Comparison of ENCODE assay signal across 19 cellular contexts in the genomic region with DNA sequence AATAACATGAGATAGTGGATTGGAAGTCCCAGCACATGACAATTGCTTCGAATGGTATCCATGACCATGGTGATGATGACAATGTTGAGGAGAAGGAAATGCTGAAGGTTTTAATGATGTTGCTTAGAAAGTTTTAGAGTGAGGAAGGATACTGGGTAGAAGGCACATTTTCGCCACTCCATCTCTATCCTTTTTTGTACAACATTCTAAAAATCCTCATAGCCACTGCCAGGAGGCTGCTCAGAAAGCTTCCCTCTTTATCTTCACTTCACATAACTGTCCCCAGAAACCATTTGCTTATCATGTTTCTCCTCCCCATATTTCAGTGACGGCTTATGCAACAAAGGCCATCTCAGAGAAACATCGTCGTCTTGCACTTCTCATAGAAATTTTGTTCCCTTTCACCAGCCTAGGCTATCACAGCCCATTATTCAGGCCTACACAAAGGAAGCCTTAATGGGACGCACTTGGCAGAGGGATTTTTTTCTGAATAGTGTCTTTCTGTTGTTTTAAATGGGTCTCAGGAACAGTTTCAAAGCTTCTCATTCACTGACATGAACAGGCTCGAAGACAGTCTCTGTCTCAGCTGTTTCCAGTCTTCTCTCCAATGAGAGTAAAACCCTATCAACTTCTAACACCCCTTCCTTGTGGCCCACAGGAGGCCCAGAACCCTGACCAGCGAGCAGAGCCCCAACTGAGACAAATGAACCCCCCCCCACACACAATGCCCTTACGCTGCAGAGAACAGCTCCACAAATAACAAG.
A peak's percentile ranks its signal among the peaks of the same experiment; 100 is the strongest.
DNase-seq lines count a peak whose midpoint lies in the region; TF ChIP-seq lines count a peak whose summit lies in the region.
"Had no signal": no experiment of that assay in that cellular context is flagged by ENCODE, and none has a peak within 500 bp of the region (broad histone marks: within the 10 kb centered on the region; RNA-seq: fewer than 3 reads in every experiment).

No MANE protein-coding gene starts in this region.

- no peaks in the 10 kb centered on the region for H3K9me2 ChIP-seq in PC-9 (ENCODE audit: insufficient read depth)

- no peaks in the 10 kb centered on the region for H3K27me3 Mint-ChIP-seq in neural crest cell (ENCODE audit: low read depth)
- H3K27me3 Mint-ChIP-seq: CD8-positive, alpha-beta memory T cell; IgD-negative memory B cell had no signal

- H3K27ac ChIP-seq in Peyer's patch (no peak overlapping the region), PC-9 (no peak overlapping the region)
- H3K27ac ChIP-seq: BLaER1, HL-60, SK-N-MC had no signal

- H3K9me3 Mint-ChIP-seq in neural crest cell: no peaks in the 10 kb centered on the region
- H3K9me3 Mint-ChIP-seq: IgD-negative memory B cell had no signal

- no TSS peak for BruUV-seq in PC-9 (replicated peaks; lab: Mats Ljungman, UMichigan)

- peak overlapping the region; percentile 72 for H3K27ac Mint-ChIP-seq in neural crest cell (ENCODE audit: unreplicated experiment)
- H3K27ac Mint-ChIP-seq: CD8-positive, alpha-beta memory T cell; IgD-negative memory B cell had no signal

- no peak overlapping the region for H3K4me2 ChIP-seq in PC-9
- H3K4me2 ChIP-seq: BLaER1 had no signal

- H3K4me1 ChIP-seq in Peyer's patch: no peaks in the 10 kb centered on the region
- no peaks in the 10 kb centered on the region for H3K4me1 ChIP-seq in PC-9 (replicated peaks; ENCODE audit: insufficient read depth)

- H3K9me3 ChIP-seq in Peyer's patch: no peaks in the 10 kb centered on the region
- no peaks in the 10 kb centered on the region for H3K9me3 ChIP-seq in PC-9 (ENCODE audit: insufficient read depth, low read depth)
- H3K9me3 ChIP-seq: BLaER1 had no signal

- no peaks in the 10 kb centered on the region for H3K36me3 Mint-ChIP-seq in neural crest cell (ENCODE audit: low read depth)
- H3K36me3 Mint-ChIP-seq: CD8-positive, alpha-beta memory T cell; IgD-negative memory B cell had no signal

- no peak overlapping the region for H2AFZ ChIP-seq in PC-9

- H3K79me2 ChIP-seq in PC-9 (ENCODE audit: low read depth): no peaks in the 10 kb centered on the region

- intact Hi-C loops in PC-9 (cut with micrococcal nuclease; ENCODE audit: unreplicated experiment): no loop called here

- CTCF ChIA-PET in PC-9 (lab: Charles Lee): no interaction called here

- H3K4me1 Mint-ChIP-seq in neural crest cell: peaks cover 12% of the 10 kb centered on the region
- H3K4me1 Mint-ChIP-seq: CD8-positive, alpha-beta memory T cell; IgD-negative memory B cell had no signal

- TF ChIP-seq CTCF in neural crest cell (conservative IDR thresholded peaks at IDR 0.05): no peak
- no peak for TF ChIP-seq CTCF in Peyer's patch (IDR thresholded peaks at IDR 0.05)
- TF ChIP-seq CTCF in PC-9 (conservative IDR thresholded peaks at IDR 0.05): no peak

- no peak overlapping the region for H3K4me3 Mint-ChIP-seq in neural crest cell
- H3K4me3 Mint-ChIP-seq: CD8-positive, alpha-beta memory T cell; IgD-negative memory B cell had no signal

- POLR2A ChIA-PET in PC-9 (lab: Charles Lee; ENCODE audit: unreplicated experiment): no interaction called here

- peak in 35 of 58 donors; percentile 0 to 86 (median 24) for DNase-seq in anterior cingulate cortex (lab: John Stamatoyannopoulos, UW)
- peak; percentile 95 for DNase-seq in globus pallidus (ENCODE audit: low spot score)
- DNase-seq in neural crest cell (ENCODE audit: low read depth, low spot score): no peak
- DNase-seq in Peyer's patch: no peak
- DNase-seq in PC-9: no peak
- DNase-seq in activated CD4-positive, CD25-positive, alpha-beta regulatory T cell treated with anti-CD3 and anti-CD28 coated beads, Interleukin-2, amount 50 U/mL, for 72 hours: no peak
- no peak for DNase-seq in NCI-H2081 treated with DMSO at 0.1 percent for 48 hours (lab: John Stamatoyannopoulos, UW)
- DNase-seq: CD8-positive, alpha-beta memory T cell; DND-41; HCEC 1CT; MV-4-11; NCI-H1417; NCI-H2029; NCI-H748 treated with DMSO at 0.1 percent for 48 hours had no signal

- H3F3A ChIP-seq in PC-9 (ENCODE audit: insufficient read depth, low read depth): no peaks in the 10 kb centered on the region

- TF ChIP-seq POLR2A in Peyer's patch (IDR thresholded peaks at IDR 0.05): no peak

- H3K36me3 ChIP-seq in Peyer's patch: no peaks in the 10 kb centered on the region
- no peaks in the 10 kb centered on the region for H3K36me3 ChIP-seq in PC-9 (ENCODE audit: low read depth)
- H3K36me3 ChIP-seq: BLaER1 had no signal

- H3K4me3 ChIP-seq in Peyer's patch: no peak overlapping the region
- H3K4me3 ChIP-seq in PC-9: no peak overlapping the region
- H3K4me3 ChIP-seq: BLaER1, GM12878, SK-N-MC had no signal

- H3K27me3 ChIP-seq in Peyer's patch (no peaks in the 10 kb centered on the region), PC-9 (ENCODE audit: insufficient read depth, low read depth) (peaks cover under 1% of the 10 kb centered on the region; the same call in 1 of the 2 replicates)
- H3K27me3 ChIP-seq: BLaER1 had no signal

- no peaks in the 10 kb centered on the region for H4K20me1 ChIP-seq in PC-9 (ENCODE audit: insufficient read depth)
- H4K20me1 ChIP-seq: BLaER1 had no signal

Comparison
In these comparisons a context has a peak if more than half of its experiments do, and no peak if none do; other contexts are left out.
1. DNase-seq: peak in anterior cingulate cortex (35 of 58) and globus pallidus (single experiment); none in neural crest cell (single experiment), Peyer's patch (0 of 3), PC-9 (0 of 2), activated CD4-positive, CD25-positive, alpha-beta regulatory T cell treated with anti-CD3 and anti-CD28 coated beads, Interleukin-2, amount 50 U/mL, for 72 hours (single experiment) and NCI-H2081 treated with DMSO at 0.1 percent for 48 hours (single experiment).